In genomic region chr4:3193531-3194203, GRCh38 we compare ENCODE assay signal across 11 cellular contexts. TPM values are rescaled to one million over a fixed set of nuclear protein-coding genes. Genes with fewer than 3 reads are reported as not detected.
DNase-seq lines count a peak whose midpoint lies in the region; ATAC-seq, FAIRE-seq and TF ChIP-seq lines count a peak whose summit lies in the region.
"Had no signal": no experiment of that assay in that cellular context is flagged by ENCODE, and none has a peak within 500 bp of the region (broad histone marks: within the 10 kb centered on the region; RNA-seq: fewer than 3 reads in every experiment).

No MANE protein-coding gene starts in this region.

- TF ChIP-seq RAD21 in A549 (conservative IDR thresholded peaks at IDR 0.05 in 1 of 2, IDR thresholded peaks at IDR 0.05 in 1 of 2), result peak in 1 of 2 experiments; percentile 26; a peak in 3 of 5 replicates

- POLR2A ChIA-PET in A549 (lab: Yijun Ruan, JAX), result no interaction called here

- no peak overlapping the region for H3K27ac ChIP-seq in A549
- no peak overlapping the region for H3K27ac ChIP-seq in ovary
- H3K27ac ChIP-seq: HL-60, pancreas, suprapubic skin had no signal

- intact Hi-C loops in ovary (cut with DNase I), result no loop called here

- in situ Hi-C loops in G401 (cut with HindIII; ENCODE audit: low sequenced_read_pairs), result no loop called here

- 61% methylated on average over 6 of the region's 6 CpGs for WGBS in A549 (ENCODE audit: missing lambda C conversion rate)
- WGBS in ovary, 3 donors, result 78 to 81% (median 79%) methylated on average over 6 of the region's 6 CpGs

- FAIRE-seq in A549 (lab: Jason Lieb, UNC), result no peak
- FAIRE-seq: pancreas had no signal

- H3K4me3 ChIP-seq in A549 (no peak overlapping the region), fibroblast of pulmonary artery (replicated peaks; ENCODE audit: low read depth, low read length) (no peak overlapping the region), ovary (no peak overlapping the region)
- H3K4me3 ChIP-seq: pancreas, suprapubic skin had no signal

- no peak for ATAC-seq in A549
- peak; percentile 21; the same call in 1 of the 3 replicates for ATAC-seq in SK-N-SH treated with all-trans-retinoic acid at 6 μM for 48 hours
- no peak for ATAC-seq in GM21367 (IDR thresholded peaks at IDR 0.05; ENCODE audit: unreplicated experiment)

- H3K4me1 ChIP-seq in A549, result no peaks in the 10 kb centered on the region
- peaks cover 3% of the 10 kb centered on the region for H3K4me1 ChIP-seq in ovary (ENCODE audit: insufficient read depth)
- H3K4me1 ChIP-seq: pancreas, suprapubic skin had no signal

- H3K27me3 ChIP-seq in ovary, result no peaks in the 10 kb centered on the region
- H3K27me3 ChIP-seq: pancreas, suprapubic skin had no signal

- CTCF ChIA-PET in A549 (lab: Yijun Ruan, JAX), result interaction anchor here (0.9 to 4.6 kb wide), 12 partner anchors 9 to 287 kb away, joined by 3 to 27 read pairs (median 3); no protein-coding TSS in a partner anchor

- H3K9me3 ChIP-seq in A549 (no peaks in the 10 kb centered on the region), ovary (no peaks in the 10 kb centered on the region)
- H3K9me3 ChIP-seq: pancreas, suprapubic skin had no signal

- TF ChIP-seq EP300 in A549 (IDR thresholded peaks at IDR 0.05) (no peak), ovary (IDR thresholded peaks at IDR 0.05) (no peak)

- H3K36me3 ChIP-seq in ovary, result no peaks in the 10 kb centered on the region

- TF ChIP-seq CTCF in A549 (IDR thresholded peaks at IDR 0.05) (peak; percentile 44), fibroblast of pulmonary artery (IDR thresholded peaks at IDR 0.05; ENCODE audit: low read length, missing control alignments) (peak; percentile 30), ovary (IDR thresholded peaks at IDR 0.05) (no peak)

- DNase-seq in A549 (ENCODE audit: low read depth in 1 of 2, low spot score in 1 of 2) (no peak), G401 (ENCODE audit: low spot score) (peak; percentile 66), fibroblast of pulmonary artery (ENCODE audit: low read depth) (peak; percentile 29), ovary (no peak), glomerular visceral epithelial cell (ENCODE audit: extremely low spot score) (no peak)
- no peak for DNase-seq in stimulated activated CD4-positive, alpha-beta T cell treated with anti-CD3 and anti-CD28 coated beads, Interleukin-4, amount 100 ng/mL, for 1 hour

- no peak overlapping the region for H3K4me2 ChIP-seq in A549

- TF ChIP-seq POLR2A in A549 (IDR thresholded peaks at IDR 0.05; ENCODE audit: low read length) (no peak), ovary (IDR thresholded peaks at IDR 0.05) (no peak)

TF ChIP-seq in A549, 52 proteins besides CTCF, POLR2A, EP300 and RAD21:
- TF ChIP-seq GATA3 (IDR thresholded peaks at IDR 0.05; ENCODE audit: borderline replicate concordance), result peak; percentile 46; the same call in 1 of the 2 replicates
- TF ChIP-seq ESRRA (IDR thresholded peaks at IDR 0.05; ENCODE audit: borderline replicate concordance, low read length), result no peak
- TF ChIP-seq TFCP2L1 (CRISPR knock-in tag; IDR thresholded peaks at IDR 0.05), result no peak
- no peak for TF ChIP-seq HOXB5 (CRISPR knock-in tag; IDR thresholded peaks at IDR 0.05)
- no peak for TF ChIP-seq ZNF302 (CRISPR knock-in tag; IDR thresholded peaks at IDR 0.05)
- TF ChIP-seq CHD4 (IDR thresholded peaks at IDR 0.05; ENCODE audit: borderline replicate concordance), result no peak

TF ChIP-seq in SK-N-SH treated with all-trans-retinoic acid at 6 μM for 48 hours, 23 proteins besides CTCF, POLR2A, EP300 and RAD21:
- TF ChIP-seq, protein P1, sequence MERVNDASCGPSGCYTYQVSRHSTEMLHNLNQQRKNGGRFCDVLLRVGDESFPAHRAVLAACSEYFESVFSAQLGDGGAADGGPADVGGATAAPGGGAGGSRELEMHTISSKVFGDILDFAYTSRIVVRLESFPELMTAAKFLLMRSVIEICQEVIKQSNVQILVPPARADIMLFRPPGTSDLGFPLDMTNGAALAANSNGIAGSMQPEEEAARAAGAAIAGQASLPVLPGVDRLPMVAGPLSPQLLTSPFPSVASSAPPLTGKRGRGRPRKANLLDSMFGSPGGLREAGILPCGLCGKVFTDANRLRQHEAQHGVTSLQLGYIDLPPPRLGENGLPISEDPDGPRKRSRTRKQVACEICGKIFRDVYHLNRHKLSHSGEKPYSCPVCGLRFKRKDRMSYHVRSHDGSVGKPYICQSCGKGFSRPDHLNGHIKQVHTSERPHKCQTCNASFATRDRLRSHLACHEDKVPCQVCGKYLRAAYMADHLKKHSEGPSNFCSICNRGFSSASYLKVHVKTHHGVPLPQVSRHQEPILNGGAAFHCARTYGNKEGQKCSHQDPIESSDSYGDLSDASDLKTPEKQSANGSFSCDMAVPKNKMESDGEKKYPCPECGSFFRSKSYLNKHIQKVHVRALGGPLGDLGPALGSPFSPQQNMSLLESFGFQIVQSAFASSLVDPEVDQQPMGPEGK (CRISPR knock-in tag; IDR thresholded peaks at IDR 0.05; ENCODE audit: borderline replicate concordance), result no peak
- peak; percentile 58; the same call in 1 of the 2 replicates for TF ChIP-seq TCF4 (CRISPR knock-in tag; IDR thresholded peaks at IDR 0.05; ENCODE audit: borderline replicate concordance)

RNA-seq across cellular contexts. Expression of gene MSANTD1, which starts 55.3 kb away (rescaled TPM):
- polyA plus RNA-seq in A549 (2011; rRNA removed) (0.08 and 0.09 TPM in 2 replicates), A549 (2017; fragmentation: RNase III; extraction: RNeasy Plus Mini Kit Qiagen cat#74134 plus additional on column Dnase treatment) (0.12 to 0.21 TPM (median 0.17 TPM) in 3 replicates), ovary (under 1 TPM; 0.15 to 0.24 TPM)
- 0.09 and 0.17 TPM in 2 replicates for polyA plus RNA-seq in A549 (2012; cell fraction: cytosol; rRNA removed)
- 1.1 and 1.6 TPM in 2 replicates for polyA plus RNA-seq in A549 (2012; cell fraction: nucleus; rRNA removed)
- polyA minus RNA-seq in A549 (2011; rRNA and poly(A)+ RNA removed), result 0.12 and 0.34 TPM in 2 replicates
- 0.20 TPM in 1 of 2 replicates, not detected in the other for total RNA-seq in G401 (2014; rRNA removed; shearing (Covaris generic))
- 1 to 10 TPM in 3 of 7 donors, under 1 TPM in 4; 0.61 to 1.4 (median 0.98) TPM for total RNA-seq in ovary

Comparison
In these comparisons a context has a peak if more than half of its experiments do, and no peak if none do; other contexts are left out.
1. DNase-seq: peak in G401 (single experiment) and fibroblast of pulmonary artery (single experiment); none in A549 (0 of 2), ovary (0 of 5), glomerular visceral epithelial cell (single experiment) and stimulated activated CD4-positive, alpha-beta T cell treated with anti-CD3 and anti-CD28 coated beads, Interleukin-4, amount 100 ng/mL, for 1 hour (single experiment).
2. CTCF ChIP-seq: peak in A549 (single experiment) and fibroblast of pulmonary artery (single experiment); none in ovary (0 of 3).